ENCODE assay signal across 8 cellular contexts in the genomic region with DNA sequence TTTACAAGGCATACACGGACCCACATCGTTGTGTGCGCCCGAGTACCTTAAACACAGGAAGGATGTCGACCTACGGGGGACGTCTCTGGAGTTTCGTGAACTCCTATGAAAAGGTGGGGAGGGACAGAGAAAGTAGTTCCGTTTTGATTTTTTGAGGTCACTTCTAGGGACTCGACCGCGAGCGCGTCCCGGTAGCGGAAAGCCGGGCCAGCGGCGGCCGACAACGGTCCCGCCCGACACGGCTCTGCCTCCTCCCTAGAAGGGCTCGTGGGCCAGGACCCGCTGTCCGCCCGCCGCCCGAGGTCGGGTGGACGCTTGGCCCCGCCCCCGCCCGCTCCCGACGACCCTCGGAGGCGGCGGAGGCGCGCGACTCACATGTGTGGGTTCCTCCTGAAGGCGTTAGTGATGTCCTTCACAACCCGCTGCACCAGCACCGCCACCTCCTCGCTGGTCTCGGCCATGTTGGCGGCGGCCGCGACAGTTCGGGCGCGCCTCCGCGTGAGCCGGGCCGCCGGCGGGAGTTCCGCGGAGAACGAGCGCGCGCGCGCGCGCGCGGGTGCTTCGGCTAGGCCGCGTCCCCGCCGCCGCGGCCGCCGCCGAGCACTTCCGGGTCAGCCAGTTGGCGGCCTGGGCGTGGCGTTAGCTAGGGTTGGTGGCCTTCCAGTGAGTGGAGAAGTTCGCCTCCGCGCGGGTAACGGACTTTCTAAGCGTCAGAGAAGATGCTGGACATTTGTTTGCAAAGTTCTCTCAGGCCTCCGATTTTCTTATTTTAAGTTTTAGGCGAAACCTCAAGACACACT. TPM values are rescaled to one million over a fixed set of nuclear protein-coding genes. Genes with fewer than 3 reads are reported as not detected.
DNase-seq lines count a peak whose midpoint lies in the region; ATAC-seq and TF ChIP-seq lines count a peak whose summit lies in the region.

A gene with protein sequence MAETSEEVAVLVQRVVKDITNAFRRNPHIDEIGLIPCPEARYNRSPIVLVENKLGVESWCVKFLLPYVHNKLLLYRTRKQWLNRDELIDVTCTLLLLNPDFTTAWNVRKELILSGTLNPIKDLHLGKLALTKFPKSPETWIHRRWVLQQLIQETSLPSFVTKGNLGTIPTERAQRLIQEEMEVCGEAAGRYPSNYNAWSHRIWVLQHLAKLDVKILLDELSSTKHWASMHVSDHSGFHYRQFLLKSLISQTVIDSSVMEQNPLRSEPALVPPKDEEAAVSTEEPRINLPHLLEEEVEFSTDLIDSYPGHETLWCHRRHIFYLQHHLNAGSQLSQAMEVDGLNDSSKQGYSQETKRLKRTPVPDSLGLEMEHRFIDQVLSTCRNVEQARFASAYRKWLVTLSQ (minus strand): TSS at position 534 of the 800 bp plus-strand sequence. CDS start 73 bp downstream, at position 461.

- H3K9ac ChIP-seq in Loucy (ENCODE audit: low read depth, low read length, poor library complexity, severe bottlenecking), result peak within 1 kb of the TSS; percentile 93

- H3K79me2 ChIP-seq in Loucy (ENCODE audit: insufficient read depth, low read length), result peaks cover 47% of the 10 kb centered on the region

- no peaks in the 10 kb centered on the region for H3K27me3 ChIP-seq in H7 (ENCODE audit: control insufficient read depth, insufficient read depth, low read length)
- H3K27me3 ChIP-seq in Loucy (ENCODE audit: insufficient read depth, low read length, poor library complexity, severe bottlenecking), result no peaks in the 10 kb centered on the region
- no peaks in the 10 kb centered on the region for H3K27me3 ChIP-seq in RWPE2 (ENCODE audit: insufficient read depth, poor library complexity, severe bottlenecking)

- H4K20me1 ChIP-seq in Loucy (ENCODE audit: insufficient read depth, low read length, poor library complexity, severe bottlenecking), result peaks cover 31% of the 10 kb centered on the region

- H3K9me3 ChIP-seq in Loucy (ENCODE audit: insufficient read depth, low read depth, low read length) (no peaks in the 10 kb centered on the region), RWPE2 (ENCODE audit: severe bottlenecking) (no peaks in the 10 kb centered on the region)

- peaks cover 3% of the 10 kb centered on the region for H3K36me3 Mint-ChIP-seq in nephron (ENCODE audit: low read depth)

- DNase-seq in ELF-1 (ENCODE audit: low read depth, low spot score) (peak; percentile 94), H7 (peak; percentile 90), RWPE2 (ENCODE audit: low spot score) (peak; percentile 83), fibroblast of the aortic adventitia (ENCODE audit: low read depth) (peak; percentile 85)
- peak; percentile 88 for DNase-seq in activated effector memory CD4-positive, alpha-beta T cell treated with Interleukin-2 at 50 U/mL for 16 hours
- peak; percentile 92 for DNase-seq in stimulated activated naive CD8-positive, alpha-beta T cell treated with anti-CD3 and anti-CD28 coated beads, Interleukin-15, Interleukin-2, amounts not matched to agents 100 U/mL and 50 U/mL, for 24 hours

- H3K4me2 ChIP-seq in Loucy (ENCODE audit: low read depth, low read length, poor library complexity, severe bottlenecking), result peak within 1 kb of the TSS; percentile 83

- H3K4me3 Mint-ChIP-seq in nephron, result peak within 1 kb of the TSS; percentile 96 to 99 (median 98)

- peak within 1 kb of the TSS; percentile 74 for H3K27ac ChIP-seq in RWPE2 (ENCODE audit: poor library complexity, severe bottlenecking)

- no peaks in the 10 kb centered on the region for H3K27me3 Mint-ChIP-seq in nephron (ENCODE audit: low read depth)

- no peaks in the 10 kb centered on the region for H3F3A ChIP-seq in Loucy (ENCODE audit: low read depth)

- H3K27ac Mint-ChIP-seq in nephron, result peak within 1 kb of the TSS; percentile 98 to 99 (median 99)

- peak; percentile 80 for ATAC-seq in RWPE2 (ENCODE audit: low read depth)
- peak; percentile 94 for ATAC-seq in stimulated activated naive CD8-positive, alpha-beta T cell treated with anti-CD3 and anti-CD28 coated beads, Interleukin-15, Interleukin-2, amounts not matched to agents 100 U/mL and 50 U/mL, for 24 hours

- H3K4me1 Mint-ChIP-seq in nephron, result peaks cover 27% of the 10 kb centered on the region

- H3K4me3 ChIP-seq in H7 (ENCODE audit: insufficient read depth, low read depth, low read length), result peak within 1 kb of the TSS; percentile 83
- peak within 1 kb of the TSS; percentile 88 for H3K4me3 ChIP-seq in Loucy (ENCODE audit: low read length, poor library complexity, severe bottlenecking)
- H3K4me3 ChIP-seq in RWPE2 (ENCODE audit: severe bottlenecking), result peak within 1 kb of the TSS; percentile 84
- H3K4me3 ChIP-seq in fibroblast of the aortic adventitia (ENCODE audit: low read depth, low read length), result peak within 1 kb of the TSS; percentile 86

- peak within 1 kb of the TSS; percentile 97 for H2AFZ ChIP-seq in Loucy (ENCODE audit: low read length)

- TF ChIP-seq CTCF in Loucy (conservative IDR thresholded peaks at IDR 0.05; ENCODE audit: low read length) (no peak), RWPE2 (IDR thresholded peaks at IDR 0.05; ENCODE audit: poor library complexity, severe bottlenecking) (no peak), fibroblast of the aortic adventitia (IDR thresholded peaks at IDR 0.05; ENCODE audit: insufficient read depth, low read length) (no peak), nephron (IDR thresholded peaks at IDR 0.05; ENCODE audit: unreplicated experiment in 3 of 3) (no peak)

- no peaks in the 10 kb centered on the region for H3K9me3 Mint-ChIP-seq in nephron

- no peaks in the 10 kb centered on the region for H3K9me2 ChIP-seq in Loucy (replicated peaks; ENCODE audit: low read depth, low read length)

- H3K4me1 ChIP-seq in Loucy (ENCODE audit: insufficient read depth, low read length, poor library complexity, severe bottlenecking), result peaks cover 26% of the 10 kb centered on the region
- peaks cover 8% of the 10 kb centered on the region for H3K4me1 ChIP-seq in RWPE2 (ENCODE audit: insufficient read depth, poor library complexity, severe bottlenecking)

- peaks cover 2% of the 10 kb centered on the region; the same call in 1 of the 2 replicates for H3K36me3 ChIP-seq in H7 (replicated peaks; ENCODE audit: control insufficient read depth, insufficient read depth, low read length)
- no peaks in the 10 kb centered on the region for H3K36me3 ChIP-seq in Loucy (ENCODE audit: insufficient read depth, low read length)
- peaks cover 23% of the 10 kb centered on the region for H3K36me3 ChIP-seq in RWPE2 (ENCODE audit: low read depth)

RNA-seq across cellular contexts. Expression of the gene that starts here (rescaled TPM):
- 66.7 and 113 TPM in 2 replicates for total RNA-seq in H7 (2014; rRNA removed; shearing (Covaris generic))
- 34.0 and 119 TPM in 2 replicates for total RNA-seq in fibroblast of the aortic adventitia (ENCODE audit: low replicate concordance)

Comparison
In these comparisons a context has a peak if more than half of its experiments do, and no peak if none do; other contexts are left out.
1. Peak in every context shown above with its lines: DNase-seq, ATAC-seq, H3K4me3 ChIP-seq and H3K27ac ChIP-seq.